9 cellular contexts compared by ENCODE assay signal in genomic region chr10:71486465-71487114, GRCh38.
DNase-seq lines count a peak whose midpoint lies in the region; ATAC-seq and TF ChIP-seq lines count a peak whose summit lies in the region.
"Had no signal": no experiment of that assay in that cellular context is flagged by ENCODE, and none has a peak within 500 bp of the region (broad histone marks: within the 10 kb centered on the region; RNA-seq: fewer than 3 reads in every experiment).

No MANE protein-coding gene starts in this region.

- H3K27ac ChIP-seq in HL-60 (replicated peaks) (no peak overlapping the region), endodermal cell (ENCODE audit: low read depth, low read length) (no peak overlapping the region)
- H3K27ac ChIP-seq: thoracic aorta had no signal

- H3K36me3 Mint-ChIP-seq in T-helper 2 cell treated with Interferon-gamma antibody and Interleukin-4, amounts not matched to agents 5 μg/mL and 100 μg/mL, for 36 hours (ENCODE audit: low read depth), result no peaks in the 10 kb centered on the region
- H3K36me3 Mint-ChIP-seq in endodermal cell (ENCODE audit: low read depth) (no peaks in the 10 kb centered on the region), nephron progenitor cell (ENCODE audit: low read depth) (peaks cover 7% of the 10 kb centered on the region)

- POLR2A ChIA-PET in BJ (lab: Charles Lee), result no interaction called here

- no peak overlapping the region for H3K4me3 ChIP-seq in BJ (ENCODE audit: low read depth, low read length)
- H3K4me3 ChIP-seq in HL-60 (replicated peaks; ENCODE audit: insufficient read depth, low read length), result no peak overlapping the region
- H3K4me3 ChIP-seq in endodermal cell (ENCODE audit: low read length), result no peak overlapping the region
- H3K4me3 ChIP-seq: thoracic aorta had no signal

- H3K9ac ChIP-seq in endodermal cell (ENCODE audit: extremely low read depth, low read length, poor library complexity, severe bottlenecking), result no peak overlapping the region

- H3K27me3 ChIP-seq in BJ (ENCODE audit: control insufficient read depth, insufficient read depth, low read length) (peaks cover 1% of the 10 kb centered on the region; the same call in 1 of the 2 replicates), HL-60 (ENCODE audit: insufficient read depth, poor library complexity, severe bottlenecking) (no peaks in the 10 kb centered on the region), endodermal cell (ENCODE audit: control insufficient read depth, insufficient read depth, low read length, poor library complexity, severe bottlenecking) (no peaks in the 10 kb centered on the region)

- H3K4me3 Mint-ChIP-seq in T-helper 2 cell treated with Interferon-gamma antibody and Interleukin-4, amounts not matched to agents 5 μg/mL and 100 μg/mL, for 36 hours, result no peak overlapping the region
- H3K4me3 Mint-ChIP-seq in endodermal cell (no peak overlapping the region), nephron progenitor cell (no peak overlapping the region)

- CTCF ChIA-PET in BJ (lab: Yijun Ruan, JAX), result interaction anchor here (0.7 to 2.2 kb wide), 10 partner anchors 9 to 321 kb away, joined by 3 to 8 read pairs (median 6); no protein-coding TSS in a partner anchor

- no peak for ATAC-seq in GM21786 (IDR thresholded peaks at IDR 0.05; ENCODE audit: unreplicated experiment)

- no peaks in the 10 kb centered on the region for H3K36me3 ChIP-seq in BJ (ENCODE audit: control insufficient read depth, insufficient read depth, low read length)
- H3K36me3 ChIP-seq in endodermal cell (ENCODE audit: control insufficient read depth, insufficient read depth, low read length), result no peaks in the 10 kb centered on the region
- H3K36me3 ChIP-seq: thoracic aorta had no signal

- H3K27me3 Mint-ChIP-seq in T-helper 2 cell treated with Interferon-gamma antibody and Interleukin-4, amounts not matched to agents 5 μg/mL and 100 μg/mL, for 36 hours (ENCODE audit: low read depth), result peaks cover 2% of the 10 kb centered on the region
- H3K27me3 Mint-ChIP-seq in endodermal cell (ENCODE audit: insufficient read depth) (peaks cover 13% of the 10 kb centered on the region), nephron progenitor cell (ENCODE audit: low read depth, poor library complexity) (peaks cover 44% of the 10 kb centered on the region)

- no peaks in the 10 kb centered on the region for H3K4me1 Mint-ChIP-seq in T-helper 2 cell treated with Interferon-gamma antibody and Interleukin-4, amounts not matched to agents 5 μg/mL and 100 μg/mL, for 36 hours (ENCODE audit: low read depth)
- H3K4me1 Mint-ChIP-seq in endodermal cell, result no peaks in the 10 kb centered on the region
- H3K4me1 Mint-ChIP-seq in nephron progenitor cell, result peaks cover 4% of the 10 kb centered on the region

- TF ChIP-seq CTCF in BJ (IDR thresholded peaks at IDR 0.05; ENCODE audit: insufficient read depth, low read depth, low read length) (peak; percentile 64), HL-60 (IDR thresholded peaks at IDR 0.05; ENCODE audit: insufficient read depth, low read length) (peak; percentile 50), endodermal cell (conservative IDR thresholded peaks at IDR 0.05) (peak; percentile 95), nephron progenitor cell (IDR thresholded peaks at IDR 0.05) (peak; percentile 69)

- peaks cover 6% of the 10 kb centered on the region for H3K9me3 Mint-ChIP-seq in T-helper 2 cell treated with Interferon-gamma antibody and Interleukin-4, amounts not matched to agents 5 μg/mL and 100 μg/mL, for 36 hours
- peaks cover 26% of the 10 kb centered on the region for H3K9me3 Mint-ChIP-seq in endodermal cell
- peaks cover 22% of the 10 kb centered on the region for H3K9me3 Mint-ChIP-seq in nephron progenitor cell

- DNase-seq in BJ (ENCODE audit: low read depth), result no peak
- DNase-seq in HL-60 (ENCODE audit: low read depth in 1 of 2, low spot score in 1 of 2), result peak; percentile 15 to 42
- DNase-seq in T-helper 2 cell treated with Interferon-gamma antibody and Interleukin-4, amounts not matched to agents 5 μg/mL and 100 μg/mL, for 36 hours (ENCODE audit: low spot score), result peak; percentile 20
- peak; percentile 93 for DNase-seq in endodermal cell
- peak; percentile 79 for DNase-seq in nephron progenitor cell
- DNase-seq in NCI-H510A (lab: John Stamatoyannopoulos, UW), result no peak
- DNase-seq in epidermal melanocyte (ENCODE audit: insufficient read length, low spot score), result no peak

- no peaks in the 10 kb centered on the region for H3K4me1 ChIP-seq in endodermal cell (ENCODE audit: control insufficient read depth, insufficient read depth, low read length)

- 18 to 37% methylated on average over 3 to 6 of the region's 6 CpGs for WGBS in endodermal cell (ENCODE audit: insufficient coverage in 1 of 2, insufficient read length in 1 of 2), 2 experiments

- peaks cover 19% of the 10 kb centered on the region for H3K9me3 ChIP-seq in endodermal cell (ENCODE audit: control insufficient read depth, low read length)

- no peak overlapping the region for H3K27ac Mint-ChIP-seq in T-helper 2 cell treated with Interferon-gamma antibody and Interleukin-4, amounts not matched to agents 5 μg/mL and 100 μg/mL, for 36 hours
- H3K27ac Mint-ChIP-seq in endodermal cell, result no peak overlapping the region
- H3K27ac Mint-ChIP-seq in nephron progenitor cell, result no peak overlapping the region

Comparison
In these comparisons a context has a peak if more than half of its experiments do, and no peak if none do; other contexts are left out.
1. DNase-seq: peak in HL-60 (2 of 2), T-helper 2 cell treated with Interferon-gamma antibody and Interleukin-4, amounts not matched to agents 5 μg/mL and 100 μg/mL, for 36 hours (single experiment), endodermal cell (single experiment) and nephron progenitor cell (single experiment); none in BJ (single experiment), NCI-H510A (single experiment) and epidermal melanocyte (single experiment).
2. Peak in every context shown above with its lines, with median percentiles within 50 percentile points of each other: CTCF ChIP-seq.